ENCODE assay signal across 17 cellular contexts in genomic region chr16:2497641-2498040, GRCh38. TPM values are rescaled to one million over a fixed set of nuclear protein-coding genes. Genes with fewer than 3 reads are reported as not detected.
DNase-seq lines count a peak whose midpoint lies in the region; ATAC-seq and TF ChIP-seq lines count a peak whose summit lies in the region.
"Had no signal": no experiment of that assay in that cellular context is flagged by ENCODE, and none has a peak within 500 bp of the region (broad histone marks: within the 10 kb centered on the region; RNA-seq: fewer than 3 reads in every experiment).

No MANE protein-coding gene starts in this region.

- H3F3A ChIP-seq in PC-3 (ENCODE audit: low read length, unreplicated experiment), result no peaks in the 10 kb centered on the region

- H3K79me2 ChIP-seq in PC-3 (ENCODE audit: low read length), result no peaks in the 10 kb centered on the region

- POLR2A ChIA-PET in CD8-positive, alpha-beta memory T cell (lab: Charles Lee), result no interaction called here
- POLR2A ChIA-PET in PC-3 (lab: Charles Lee; ENCODE audit: unreplicated experiment), result no interaction called here

- H4K20me1 ChIP-seq in PC-3 (ENCODE audit: low read length), result no peaks in the 10 kb centered on the region

- CTCF ChIA-PET in CD8-positive, alpha-beta memory T cell (lab: Charles Lee), result interaction anchor here (2.1 kb wide), 1 partner anchor 303 kb away, joined by 5 read pairs; no protein-coding TSS in a partner anchor
- CTCF ChIA-PET in PC-3 (lab: Charles Lee), result no interaction called here

- no peak overlapping the region for H3K9ac ChIP-seq in PC-3 (ENCODE audit: low read length)

- no peak overlapping the region for H3K4me3 ChIP-seq in CD8-positive, alpha-beta memory T cell (ENCODE audit: low read length)
- H3K4me3 ChIP-seq in gastroesophageal sphincter (no peak overlapping the region), PC-3 (ENCODE audit: low read length) (no peak overlapping the region)
- H3K4me3 ChIP-seq: lung, thoracic aorta had no signal

- intact Hi-C loops in PC-3 (cut with micrococcal nuclease), result no loop called here

- no peak for TF ChIP-seq EP300 in gastroesophageal sphincter (IDR thresholded peaks at IDR 0.05)

- no peaks in the 10 kb centered on the region for H3K9me3 Mint-ChIP-seq in CD8-positive, alpha-beta memory T cell
- no peaks in the 10 kb centered on the region for H3K9me3 Mint-ChIP-seq in nephron progenitor cell
- H3K9me3 Mint-ChIP-seq: activated naive CD4-positive, alpha-beta T cell treated with anti-CD3 and anti-CD28 coated beads, Interleukin-2, amount 50 U/mL, for 24 hours; endodermal cell had no signal

- TF ChIP-seq CTCF in 22Rv1 (IDR thresholded peaks at IDR 0.05) (no peak), gastroesophageal sphincter (IDR thresholded peaks at IDR 0.05) (no peak), nephron progenitor cell (IDR thresholded peaks at IDR 0.05) (no peak), PC-3 (conservative IDR thresholded peaks at IDR 0.05; ENCODE audit: low read depth, low read length) (no peak)

- H3K36me3 Mint-ChIP-seq in CD8-positive, alpha-beta memory T cell, result peaks cover 0 to 23% (median 0%) of the 10 kb centered on the region in 3 donors
- H3K36me3 Mint-ChIP-seq in nephron progenitor cell (ENCODE audit: low read depth), result peaks cover 6% of the 10 kb centered on the region

- peaks cover 8% of the 10 kb centered on the region for H3K4me1 ChIP-seq in CD8-positive, alpha-beta memory T cell (ENCODE audit: insufficient read depth, low read length)
- peaks cover 0 to 47% (median 26%) of the 10 kb centered on the region in 3 donors for H3K4me1 ChIP-seq in gastroesophageal sphincter
- no peaks in the 10 kb centered on the region for H3K4me1 ChIP-seq in PC-3 (ENCODE audit: insufficient read depth, low read length)

- H3K4me2 ChIP-seq in PC-3 (ENCODE audit: low read length), result no peak overlapping the region

- no peaks in the 10 kb centered on the region for H3K27me3 ChIP-seq in CD8-positive, alpha-beta memory T cell (ENCODE audit: insufficient read depth, low read length, poor library complexity, severe bottlenecking)
- H3K27me3 ChIP-seq in gastroesophageal sphincter, result no peaks in the 10 kb centered on the region
- no peaks in the 10 kb centered on the region for H3K27me3 ChIP-seq in PC-3 (ENCODE audit: low read length)

- H3K4me1 Mint-ChIP-seq in CD8-positive, alpha-beta memory T cell, result no peaks in the 10 kb centered on the region
- peaks cover 26% of the 10 kb centered on the region for H3K4me1 Mint-ChIP-seq in nephron progenitor cell
- H3K4me1 Mint-ChIP-seq: activated naive CD4-positive, alpha-beta T cell treated with anti-CD3 and anti-CD28 coated beads, Interleukin-2, amount 50 U/mL, for 24 hours; endodermal cell had no signal

- no peaks in the 10 kb centered on the region for H3K9me3 ChIP-seq in CD8-positive, alpha-beta memory T cell (ENCODE audit: low read length)
- no peaks in the 10 kb centered on the region for H3K9me3 ChIP-seq in gastroesophageal sphincter
- no peaks in the 10 kb centered on the region for H3K9me3 ChIP-seq in PC-3 (ENCODE audit: low read length)
- H3K9me3 ChIP-seq: thoracic aorta had no signal

- H3K4me3 Mint-ChIP-seq in CD8-positive, alpha-beta memory T cell, result no peak overlapping the region
- H3K4me3 Mint-ChIP-seq in nephron progenitor cell, result peak overlapping the region; percentile 21
- H3K4me3 Mint-ChIP-seq: activated naive CD4-positive, alpha-beta T cell treated with anti-CD3 and anti-CD28 coated beads, Interleukin-2, amount 50 U/mL, for 24 hours; endodermal cell had no signal

- no peak for DNase-seq in CD8-positive, alpha-beta memory T cell
- DNase-seq in nephron progenitor cell, result no peak
- DNase-seq in NCI-H524 (lab: John Stamatoyannopoulos, UW), result no peak
- no peak for DNase-seq in SHP77 (lab: John Stamatoyannopoulos, UW)
- no peak for DNase-seq in PC-3
- DNase-seq: endodermal cell, GOT3, KG1, NCI-H187 treated with DMSO at 0.1 percent for 48 hours, NCI-H510A treated with DMSO at 0.1 percent for 48 hours had no signal

- H3K27ac ChIP-seq in 22Rv1 (peak overlapping the region; percentile 76; the same call in 1 of the 2 replicates), gastroesophageal sphincter (peak overlapping the region in 3 of 4 donors; percentile 40 to 49 (median 46)), PC-3 (ENCODE audit: low read length) (no peak overlapping the region)
- H3K27ac ChIP-seq in CD8-positive, alpha-beta memory T cell (ENCODE audit: low read depth, low read length), result peak overlapping the region; percentile 33

- H3K9me2 ChIP-seq in PC-3 (replicated peaks; ENCODE audit: low read length), result no peaks in the 10 kb centered on the region

- TF ChIP-seq POLR2A in gastroesophageal sphincter (IDR thresholded peaks at IDR 0.05), result no peak

- H2AFZ ChIP-seq in PC-3 (ENCODE audit: low read length), result no peak overlapping the region

- no peaks in the 10 kb centered on the region for H3K27me3 Mint-ChIP-seq in CD8-positive, alpha-beta memory T cell
- peaks cover 3% of the 10 kb centered on the region for H3K27me3 Mint-ChIP-seq in nephron progenitor cell (ENCODE audit: low read depth, poor library complexity)
- H3K27me3 Mint-ChIP-seq: activated naive CD4-positive, alpha-beta T cell treated with anti-CD3 and anti-CD28 coated beads, Interleukin-2, amount 50 U/mL, for 24 hours had no signal

- no peaks in the 10 kb centered on the region for H3K36me3 ChIP-seq in CD8-positive, alpha-beta memory T cell (ENCODE audit: insufficient read depth, low read length)
- peaks cover 0 to 46% of the 10 kb centered on the region in 2 donors for H3K36me3 ChIP-seq in gastroesophageal sphincter
- no peaks in the 10 kb centered on the region for H3K36me3 ChIP-seq in PC-3 (ENCODE audit: low read depth, low read length)
- H3K36me3 ChIP-seq: thoracic aorta had no signal

- ATAC-seq in gastroesophageal sphincter (no peak), PC-3 (no peak), GM21447 (IDR thresholded peaks at IDR 0.05; ENCODE audit: unreplicated experiment) (no peak)

- 40 to 51% methylated on average over 3 to 5 of the region's 5 CpGs for WGBS in gastroesophageal sphincter (ENCODE audit: low coverage in 1 of 2), 2 donors

- H3K27ac Mint-ChIP-seq in CD8-positive, alpha-beta memory T cell, result peak overlapping the region in 2 of 8 donors; percentile 10 to 80
- peak overlapping the region; percentile 88 for H3K27ac Mint-ChIP-seq in nephron progenitor cell
- H3K27ac Mint-ChIP-seq: activated naive CD4-positive, alpha-beta T cell treated with anti-CD3 and anti-CD28 coated beads, Interleukin-2, amount 50 U/mL, for 24 hours; endodermal cell had no signal

- BruUV-seq in PC-3 (replicated peaks; lab: Mats Ljungman, UMichigan), result no TSS peak

RNA-seq across cellular contexts. Expression of gene ATP6V0C, which starts 16.1 kb away (rescaled TPM):
- 100 to 1,000 TPM; 154 to 157 TPM for total RNA-seq in CD8-positive, alpha-beta memory T cell
- polyA plus RNA-seq in CD8-positive, alpha-beta memory T cell, result 101 TPM
- total RNA-seq in gastroesophageal sphincter (10 to 100 TPM; 37.5 to 62.2 (median 50.9) TPM), PC-3 (2014; rRNA removed) (67.4 and 80.2 TPM in 2 replicates)

RNA-seq across cellular contexts. Expression of gene AMDHD2, which starts 22.5 kb away (rescaled TPM):
- 10 to 100 TPM; 34.1 to 35.5 TPM for total RNA-seq in CD8-positive, alpha-beta memory T cell
- 21.2 TPM for polyA plus RNA-seq in CD8-positive, alpha-beta memory T cell
- total RNA-seq in gastroesophageal sphincter, result 10 to 100 TPM; 14.0 to 29.1 (median 23.4) TPM
- total RNA-seq in PC-3 (2014; rRNA removed), result 50.3 and 62.8 TPM in 2 replicates

RNA-seq across cellular contexts. Expression of gene TBC1D24, which starts 22.7 kb away (rescaled TPM):
- total RNA-seq in CD8-positive, alpha-beta memory T cell, result 10 to 100 TPM; 28.3 to 32.7 TPM
- polyA plus RNA-seq in CD8-positive, alpha-beta memory T cell, result 3.5 TPM
- total RNA-seq in gastroesophageal sphincter, result 10 to 100 TPM in 3 of 4 donors, 1 to 10 TPM in 1; 6.2 to 18.4 (median 14.2) TPM
- total RNA-seq in PC-3 (2014; rRNA removed), result 11.3 and 15.2 TPM in 2 replicates

RNA-seq across cellular contexts. Expression of gene NTN3, which starts 26.5 kb away (rescaled TPM):
- total RNA-seq in CD8-positive, alpha-beta memory T cell, result not detected
- not detected for polyA plus RNA-seq in CD8-positive, alpha-beta memory T cell
- total RNA-seq in gastroesophageal sphincter (not detected), PC-3 (2014; rRNA removed) (not detected in 2 replicates)

RNA-seq across cellular contexts. Expression of gene CEMP1, which starts 33.6 kb away (rescaled TPM):
- total RNA-seq in CD8-positive, alpha-beta memory T cell, result under 1 TPM in 1 of 2 experiments, not detected in 1; 0.16 TPM
- polyA plus RNA-seq in CD8-positive, alpha-beta memory T cell, result 3.3 TPM
- total RNA-seq in gastroesophageal sphincter (under 1 TPM in 1 of 4 donors, not detected in 3; 0.40 TPM), PC-3 (2014; rRNA removed) (0.46 TPM in 1 of 2 replicates, not detected in the other)
- total RNA-seq: omental fat pad had no signal
